In the genomic region with DNA sequence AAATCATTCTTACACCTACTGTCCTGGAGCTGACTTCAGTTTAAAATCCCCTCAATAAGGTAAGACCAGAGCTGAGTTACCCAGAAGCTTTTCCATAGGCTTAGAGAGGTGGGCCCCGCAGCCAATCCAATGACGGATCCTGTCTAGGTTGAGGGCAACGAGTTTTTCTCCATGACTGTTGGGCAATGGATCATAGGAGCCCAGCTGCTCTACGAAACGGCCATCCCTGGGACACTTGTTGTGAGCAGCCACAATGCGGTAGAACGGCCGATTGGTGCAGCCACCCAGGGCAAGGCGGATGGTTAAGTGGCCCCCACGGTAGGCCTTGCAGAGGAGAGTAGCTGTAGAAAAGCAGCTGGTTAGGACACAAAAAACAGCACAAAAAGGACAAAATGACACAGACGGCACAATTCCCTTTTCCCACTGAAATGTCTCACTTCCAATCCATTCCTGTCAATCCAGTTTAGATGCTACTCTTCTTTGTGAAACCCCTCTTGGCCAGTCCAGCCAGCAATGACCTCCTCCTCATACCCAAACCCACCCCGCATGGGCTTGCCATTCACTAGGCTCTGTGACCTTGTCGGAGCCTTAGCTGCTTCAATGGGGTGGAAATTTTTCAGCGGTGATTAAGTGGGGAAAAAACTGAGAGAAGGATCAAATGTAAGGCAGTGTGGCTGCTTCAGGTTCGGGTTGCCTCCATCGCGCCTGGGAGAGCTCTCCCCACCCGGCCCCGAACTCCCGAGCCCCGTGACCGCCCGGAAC, we compare ENCODE assay signal across 8 cellular contexts. TPM values are rescaled to one million over a fixed set of nuclear protein-coding genes. Genes with fewer than 3 reads are reported as not detected.
DNase-seq lines count a peak whose midpoint lies in the region; ATAC-seq and TF ChIP-seq lines count a peak whose summit lies in the region.

No MANE protein-coding gene starts in this region.

- H3K9me3 Mint-ChIP-seq in T-helper 2 cell treated with Interferon-gamma antibody and Interleukin-4, amounts not matched to agents 5 μg/mL and 100 μg/mL, for 36 hours = no peaks in the 10 kb centered on the region
- H3K9me3 Mint-ChIP-seq in neural progenitor cell = no peaks in the 10 kb centered on the region

- peak overlapping the region; percentile 99 for H3K4me2 ChIP-seq in neural progenitor cell

- H3F3A ChIP-seq in neural progenitor cell (ENCODE audit: low read depth) = peaks cover 45% of the 10 kb centered on the region

- peak overlapping the region; percentile 95 for H3K27ac Mint-ChIP-seq in T-helper 2 cell treated with Interferon-gamma antibody and Interleukin-4, amounts not matched to agents 5 μg/mL and 100 μg/mL, for 36 hours
- H3K27ac Mint-ChIP-seq in neural progenitor cell = peak overlapping the region; percentile 97

- H3K27ac ChIP-seq in neural progenitor cell = peak overlapping the region; percentile 70

- peaks cover 44% of the 10 kb centered on the region for H3K36me3 Mint-ChIP-seq in T-helper 2 cell treated with Interferon-gamma antibody and Interleukin-4, amounts not matched to agents 5 μg/mL and 100 μg/mL, for 36 hours (ENCODE audit: low read depth)
- peaks cover 9% of the 10 kb centered on the region for H3K36me3 Mint-ChIP-seq in neural progenitor cell

- H3K9me3 ChIP-seq in ES-I3 (ENCODE audit: control insufficient read depth, insufficient read depth, low read length) (no peaks in the 10 kb centered on the region), neural progenitor cell (ENCODE audit: low read depth) (no peaks in the 10 kb centered on the region)

- H3K79me2 ChIP-seq in neural progenitor cell (ENCODE audit: low read depth) = peaks cover 66% of the 10 kb centered on the region

- peak overlapping the region; percentile 34 for H2AFZ ChIP-seq in neural progenitor cell (replicated peaks)

- H3K27me3 ChIP-seq in neural progenitor cell = no peaks in the 10 kb centered on the region

- H3K9ac ChIP-seq in ES-I3 (ENCODE audit: low read depth, low read length) (peak overlapping the region; percentile 92), neural progenitor cell (peak overlapping the region; percentile 94)

- H4K20me1 ChIP-seq in neural progenitor cell (ENCODE audit: low read depth) = no peaks in the 10 kb centered on the region

- H3K36me3 ChIP-seq in ES-I3 (ENCODE audit: insufficient read depth, low read length) (peaks cover 8% of the 10 kb centered on the region; the same call in 1 of the 2 replicates), neural progenitor cell (peaks cover 5% of the 10 kb centered on the region)

- ATAC-seq in HG02610 (IDR thresholded peaks at IDR 0.05; ENCODE audit: unreplicated experiment) = peak; percentile 4
- peak; percentile 79 for ATAC-seq in esophagus mucosa

- peak overlapping the region; percentile 100 for H3K4me3 Mint-ChIP-seq in T-helper 2 cell treated with Interferon-gamma antibody and Interleukin-4, amounts not matched to agents 5 μg/mL and 100 μg/mL, for 36 hours
- H3K4me3 Mint-ChIP-seq in neural progenitor cell = peak overlapping the region; percentile 98

- TF ChIP-seq CTCF in neural progenitor cell (IDR thresholded peaks at IDR 0.05) = no peak

- no peak for DNase-seq in T-helper 2 cell treated with Interferon-gamma antibody and Interleukin-4, amounts not matched to agents 5 μg/mL and 100 μg/mL, for 36 hours (ENCODE audit: low spot score)
- DNase-seq in neural progenitor cell (ENCODE audit: low spot score) (peak; percentile 21), putamen (ENCODE audit: low spot score) (no peak), RPMI8226 (no peak), NCI-H446 treated with DMSO at 0.1 percent for 48 hours (lab: John Stamatoyannopoulos, UW) (no peak)

- peaks cover 30% of the 10 kb centered on the region for H3K4me1 Mint-ChIP-seq in T-helper 2 cell treated with Interferon-gamma antibody and Interleukin-4, amounts not matched to agents 5 μg/mL and 100 μg/mL, for 36 hours (ENCODE audit: low read depth)
- H3K4me1 Mint-ChIP-seq in neural progenitor cell = peaks cover 31% of the 10 kb centered on the region

- H3K4me3 ChIP-seq in neural progenitor cell = peak overlapping the region; percentile 88

- H3K4me1 ChIP-seq in ES-I3 (ENCODE audit: insufficient read depth, low read length) = peaks cover 3% of the 10 kb centered on the region; the same call in 1 of the 2 replicates
- H3K4me1 ChIP-seq in neural progenitor cell = peaks cover 17% of the 10 kb centered on the region

- no peaks in the 10 kb centered on the region for H3K27me3 Mint-ChIP-seq in T-helper 2 cell treated with Interferon-gamma antibody and Interleukin-4, amounts not matched to agents 5 μg/mL and 100 μg/mL, for 36 hours (ENCODE audit: low read depth)
- peaks cover 4% of the 10 kb centered on the region for H3K27me3 Mint-ChIP-seq in neural progenitor cell (ENCODE audit: insufficient read depth, low read depth)

RNA-seq across cellular contexts. Expression of gene MRPS16, which starts 0.6 kb away (rescaled TPM):
- total RNA-seq in esophagus mucosa (92.7 TPM), neural progenitor cell (ENCODE audit: low replicate concordance) (77.0 and 82.3 TPM in 2 replicates)

RNA-seq across cellular contexts. Expression of gene DNAJC9, which starts 4.8 kb away (rescaled TPM):
- total RNA-seq in esophagus mucosa (19.3 TPM), neural progenitor cell (ENCODE audit: low replicate concordance) (50.8 and 58.0 TPM in 2 replicates)
